ENCODE assay signal across 1 cellular context in genomic region chr19:58557253-58558065, GRCh38.
A peak's percentile ranks its signal among the peaks of the same experiment; 100 is the strongest.
TF ChIP-seq lines count a peak whose summit lies in the region.

No MANE protein-coding gene starts in this region.

TF ChIP-seq in HepG2, 621 proteins besides CTCF, POLR2A, EP300 and RAD21:
- 0 out of 2 replicates have a peak, but pooled peaks have one; percentile 29 for TF ChIP-seq NFKB2 (CRISPR knock-in tag; IDR thresholded peaks at IDR 0.05; ENCODE audit: borderline replicate concordance)
- TF ChIP-seq IRF1 (CRISPR knock-in tag; IDR thresholded peaks at IDR 0.05; ENCODE audit: low read depth), result no peak
